ENCODE assay signal across 9 cellular contexts in genomic region chr12:46214668-46215429, GRCh38. TPM values are rescaled to one million over a fixed set of nuclear protein-coding genes. Genes with fewer than 3 reads are reported as not detected.
DNase-seq lines count a peak whose midpoint lies in the region; ATAC-seq, FAIRE-seq and TF ChIP-seq lines count a peak whose summit lies in the region.
"Had no signal": no experiment of that assay in that cellular context is flagged by ENCODE, and none has a peak within 500 bp of the region (broad histone marks: within the 10 kb centered on the region; RNA-seq: fewer than 3 reads in every experiment).

No MANE protein-coding gene starts in this region.

- no peaks in the 10 kb centered on the region for H3K9me3 ChIP-seq in small intestine (ENCODE audit: control insufficient read depth, low read depth)
- H3K9me3 ChIP-seq in SJCRH30 (replicated peaks): no peaks in the 10 kb centered on the region
- H3K9me3 ChIP-seq: thyroid gland had no signal

- peaks cover 3 to 27% of the 10 kb centered on the region in 2 donors for H3K4me1 ChIP-seq in small intestine (ENCODE audit: control insufficient read depth in 2 of 2, insufficient read depth in 1 of 2, low read depth in 1 of 2, low read length in 1 of 2)
- peaks cover 25% of the 10 kb centered on the region for H3K4me1 ChIP-seq in SJCRH30
- peaks cover 28% of the 10 kb centered on the region for H3K4me1 ChIP-seq in foreskin keratinocyte

- FAIRE-seq in small intestine (lab: Jason Lieb, UNC): no peak

- H3K27me3 ChIP-seq in small intestine (ENCODE audit: control insufficient read depth in 2 of 2, insufficient read depth in 2 of 2, low read length in 2 of 2): no peaks in the 10 kb centered on the region
- H3K27me3 ChIP-seq in SJCRH30: no peaks in the 10 kb centered on the region
- no peaks in the 10 kb centered on the region for H3K27me3 ChIP-seq in foreskin keratinocyte
- H3K27me3 ChIP-seq: thyroid gland had no signal

- H3K36me3 ChIP-seq in small intestine (ENCODE audit: control insufficient read depth in 2 of 2, insufficient read depth in 2 of 2, low read length in 2 of 2): no peaks in the 10 kb centered on the region
- H3K36me3 ChIP-seq in SJCRH30: peaks cover 53% of the 10 kb centered on the region

- 48 to 85% (median 60%) methylated on average over 7 of the region's 7 CpGs for WGBS in small intestine, 3 donors

- peak; percentile 60 for ATAC-seq in GM21786 (IDR thresholded peaks at IDR 0.05; ENCODE audit: unreplicated experiment)
- no peak for ATAC-seq in foreskin keratinocyte

- DNase-seq in EH (ENCODE audit: low read depth) (peak; percentile 21), MV-4-11 (lab: John Stamatoyannopoulos, UW) (peak; percentile 61), small intestine (peak; percentile 45), HPDE6-E6E7 (ENCODE audit: extremely low spot score) (no peak), SJCRH30 (no peak), foreskin keratinocyte (no peak)
- DNase-seq in activated T-helper 1 cell treated with anti-CD3 and anti-CD28 coated beads, Interleukin-2, amount 50 U/mL, for 16 hours (ENCODE audit: low read depth in 1 of 2, low spot score in 1 of 2): peak; percentile 55 to 74

- peak overlapping the region; percentile 2 to 74 for H3K27ac ChIP-seq in small intestine (ENCODE audit: low read depth in 1 of 2, low read length in 1 of 2)
- H3K27ac ChIP-seq in SJCRH30: no peak overlapping the region
- H3K27ac ChIP-seq in foreskin keratinocyte: no peak overlapping the region
- H3K27ac ChIP-seq: thyroid gland had no signal

- no peak for TF ChIP-seq CTCF in foreskin keratinocyte (conservative IDR thresholded peaks at IDR 0.05)

- no peak overlapping the region for H3K4me3 ChIP-seq in small intestine (ENCODE audit: low read depth in 1 of 2, low read length in 2 of 2)
- H3K4me3 ChIP-seq in SJCRH30: no peak overlapping the region
- H3K4me3 ChIP-seq: thyroid gland had no signal

RNA-seq across cellular contexts. Expression of gene SLC38A1, which starts 54.0 kb away (rescaled TPM):
- 10 to 100 TPM in 1 of 3 donors, 1 to 10 TPM in 2; 3.6 to 38.1 (median 5.1) TPM for polyA plus RNA-seq in small intestine
- 167 and 195 TPM in 2 replicates for total RNA-seq in SJCRH30 (2014; rRNA removed; shearing (Covaris generic))
- 147 and 182 TPM in 2 replicates for total RNA-seq in foreskin keratinocyte
- 28.5 and 28.8 TPM in 2 replicates for polyA plus RNA-seq in foreskin keratinocyte

Comparison
In these comparisons a context has a peak if more than half of its experiments do, and no peak if none do; other contexts are left out.
1. DNase-seq: peak in EH (single experiment), MV-4-11 (single experiment), activated T-helper 1 cell treated with anti-CD3 and anti-CD28 coated beads, Interleukin-2, amount 50 U/mL, for 16 hours (2 of 2) and small intestine (single experiment); none in HPDE6-E6E7 (single experiment), SJCRH30 (0 of 2) and foreskin keratinocyte (0 of 2).
2. H3K27ac ChIP-seq: peak in small intestine (2 of 2); none in SJCRH30 (single experiment) and foreskin keratinocyte (single experiment).